1 cellular context compared by ENCODE assay signal in genomic region chr3:46236294-46237054, GRCh38.
TF ChIP-seq lines count a peak whose summit lies in the region.

No MANE protein-coding gene starts in this region.

TF ChIP-seq in HepG2, 621 proteins besides CTCF, POLR2A, EP300 and RAD21:
- no peak for TF ChIP-seq MEIS1 (CRISPR knock-in tag; IDR thresholded peaks at IDR 0.05; ENCODE audit: borderline replicate concordance)
- no peak for TF ChIP-seq TCF7L2 (IDR thresholded peaks at IDR 0.05; ENCODE audit: low read depth, low read length)
- TF ChIP-seq HMGXB3 (CRISPR knock-in tag; IDR thresholded peaks at IDR 0.05; ENCODE audit: borderline replicate concordance): no peak
- TF ChIP-seq NFKB2 (CRISPR knock-in tag; IDR thresholded peaks at IDR 0.05; ENCODE audit: borderline replicate concordance): no peak
- no peak for TF ChIP-seq ZNF432 (CRISPR knock-in tag; IDR thresholded peaks at IDR 0.05; ENCODE audit: borderline replicate concordance)
- TF ChIP-seq ZNF235 (CRISPR knock-in tag; IDR thresholded peaks at IDR 0.05; ENCODE audit: borderline replicate concordance): no peak
- no peak for TF ChIP-seq LCORL (IDR thresholded peaks at IDR 0.05)
- no peak for TF ChIP-seq LCORL (CRISPR knock-in tag; IDR thresholded peaks at IDR 0.05)
- no peak for TF ChIP-seq LBX2 (CRISPR knock-in tag; IDR thresholded peaks at IDR 0.05; ENCODE audit: borderline replicate concordance)
- TF ChIP-seq MTA3 (CRISPR knock-in tag; IDR thresholded peaks at IDR 0.05): no peak
- TF ChIP-seq GPN1 (CRISPR knock-in tag; IDR thresholded peaks at IDR 0.05; ENCODE audit: borderline replicate concordance): no peak
- no peak for TF ChIP-seq FOXK1 (CRISPR knock-in tag; IDR thresholded peaks at IDR 0.05; ENCODE audit: borderline replicate concordance, low read depth)
- no peak for TF ChIP-seq E2F5 (CRISPR knock-in tag; conservative IDR thresholded peaks at IDR 0.05)
